ENCODE assay signal across 19 cellular contexts in the genomic region with DNA sequence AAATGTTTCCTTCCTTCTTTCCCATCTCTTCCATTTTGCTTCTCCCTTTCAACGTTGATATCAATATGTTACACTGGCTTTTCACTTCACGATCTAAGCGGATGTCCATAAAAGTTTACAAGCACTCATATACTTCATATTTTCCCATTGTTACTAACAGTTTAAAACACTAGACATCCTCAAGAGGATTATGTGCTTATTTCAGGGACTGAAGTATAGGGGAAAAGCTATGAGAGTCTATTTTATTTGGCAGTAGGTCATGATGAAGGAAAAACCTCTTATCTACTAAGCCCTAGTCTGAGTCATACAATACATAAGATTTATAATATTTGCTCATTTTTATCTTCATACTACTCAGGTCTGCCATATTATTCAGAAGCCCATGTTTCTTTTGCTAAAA. TPM values are rescaled to one million over a fixed set of nuclear protein-coding genes. Genes with fewer than 3 reads are reported as not detected.
A peak's percentile ranks its signal among the peaks of the same experiment; 100 is the strongest.
DNase-seq lines count a peak whose midpoint lies in the region; ATAC-seq and TF ChIP-seq lines count a peak whose summit lies in the region.
"Had no signal": no experiment of that assay in that cellular context is flagged by ENCODE, and none has a peak within 500 bp of the region (broad histone marks: within the 10 kb centered on the region; RNA-seq: fewer than 3 reads in every experiment).

No MANE protein-coding gene starts in this region.

- WGBS in endodermal cell (ENCODE audit: insufficient coverage in 1 of 2, insufficient read length in 1 of 2), 2 experiments, result 92 to 93% methylated on average over 3 of the region's 3 CpGs

- H4K20me1 ChIP-seq in Karpas-422 (ENCODE audit: insufficient read depth, low read depth, low read length), result no peaks in the 10 kb centered on the region

- H3K4me3 Mint-ChIP-seq in endodermal cell, result no peak overlapping the region
- H3K4me3 Mint-ChIP-seq in HFFc6, result no peak overlapping the region
- H3K4me3 Mint-ChIP-seq: CD4-positive, CD25-positive, alpha-beta regulatory T cell; GM23338; IgD-negative memory B cell had no signal

- no peak overlapping the region for H2AFZ ChIP-seq in Karpas-422 (ENCODE audit: low read length)

- TF ChIP-seq CTCF in endodermal cell (conservative IDR thresholded peaks at IDR 0.05), result no peak
- no peak for TF ChIP-seq CTCF in mucosa of descending colon (IDR thresholded peaks at IDR 0.05)
- TF ChIP-seq CTCF in HFFc6 (IDR thresholded peaks at IDR 0.05), result no peak

- H3K4me1 ChIP-seq in endodermal cell (ENCODE audit: control insufficient read depth, insufficient read depth, low read length) (no peaks in the 10 kb centered on the region), mucosa of descending colon (ENCODE audit: low read depth) (no peaks in the 10 kb centered on the region), Karpas-422 (ENCODE audit: low read length) (no peaks in the 10 kb centered on the region)

- no peaks in the 10 kb centered on the region for H3K9me2 ChIP-seq in Karpas-422 (replicated peaks; ENCODE audit: insufficient read depth, low read length)

- no peaks in the 10 kb centered on the region for H3K4me1 Mint-ChIP-seq in endodermal cell
- H3K4me1 Mint-ChIP-seq in HFFc6 (ENCODE audit: low read depth), result peaks cover 25% of the 10 kb centered on the region
- H3K4me1 Mint-ChIP-seq: CD4-positive, CD25-positive, alpha-beta regulatory T cell; GM23338; IgD-negative memory B cell had no signal

- no peaks in the 10 kb centered on the region for H3K79me2 ChIP-seq in Karpas-422 (ENCODE audit: low read length)

- no peaks in the 10 kb centered on the region for H3K27me3 ChIP-seq in endodermal cell (ENCODE audit: control insufficient read depth, insufficient read depth, low read length, poor library complexity, severe bottlenecking)
- H3K27me3 ChIP-seq in Karpas-422 (ENCODE audit: low read length), result no peaks in the 10 kb centered on the region

- H3K36me3 Mint-ChIP-seq in endodermal cell (ENCODE audit: low read depth) (no peaks in the 10 kb centered on the region), HFFc6 (ENCODE audit: low read depth) (peaks cover 9% of the 10 kb centered on the region)
- H3K36me3 Mint-ChIP-seq: CD4-positive, CD25-positive, alpha-beta regulatory T cell; IgD-negative memory B cell had no signal

- H3K27me3 Mint-ChIP-seq in endodermal cell (ENCODE audit: insufficient read depth) (no peaks in the 10 kb centered on the region), HFFc6 (ENCODE audit: insufficient read depth) (peaks cover 4% of the 10 kb centered on the region; the same call in 1 of the 2 replicates)
- H3K27me3 Mint-ChIP-seq: IgD-negative memory B cell had no signal

- no peak overlapping the region for H3K9ac ChIP-seq in endodermal cell (ENCODE audit: extremely low read depth, low read length, poor library complexity, severe bottlenecking)
- no peak overlapping the region for H3K9ac ChIP-seq in Karpas-422 (ENCODE audit: low read length)

- peaks cover 4% of the 10 kb centered on the region for H3K9me3 ChIP-seq in endodermal cell (ENCODE audit: control insufficient read depth, low read length)
- no peaks in the 10 kb centered on the region for H3K9me3 ChIP-seq in mucosa of descending colon
- H3K9me3 ChIP-seq in Karpas-422 (ENCODE audit: low read length), result no peaks in the 10 kb centered on the region

- H3K36me3 ChIP-seq in endodermal cell (ENCODE audit: control insufficient read depth, insufficient read depth, low read length) (no peaks in the 10 kb centered on the region), mucosa of descending colon (ENCODE audit: low read depth) (no peaks in the 10 kb centered on the region), Karpas-422 (ENCODE audit: insufficient read depth, low read length) (no peaks in the 10 kb centered on the region)
- H3K36me3 ChIP-seq: HAP-1 had no signal

- H3K27ac ChIP-seq in endodermal cell (ENCODE audit: low read depth, low read length) (peak overlapping the region; percentile 4), Karpas-422 (ENCODE audit: low read length) (no peak overlapping the region)

- no peak overlapping the region for H3K4me2 ChIP-seq in Karpas-422 (ENCODE audit: low read depth, low read length, poor library complexity, severe bottlenecking)
- H3K4me2 ChIP-seq: GM23338 had no signal

- no peak overlapping the region for H3K27ac Mint-ChIP-seq in endodermal cell
- H3K27ac Mint-ChIP-seq in HFFc6, result no peak overlapping the region
- H3K27ac Mint-ChIP-seq: CD4-positive, CD25-positive, alpha-beta regulatory T cell; GM23338; IgD-negative memory B cell had no signal

- ATAC-seq in mucosa of descending colon, result peak; percentile 95
- ATAC-seq: GM12878, GM23338 had no signal

- H3K9me3 Mint-ChIP-seq in endodermal cell, result peaks cover 29% of the 10 kb centered on the region
- H3K9me3 Mint-ChIP-seq in HFFc6, result peaks cover 13% of the 10 kb centered on the region

- intact Hi-C loops in mucosa of descending colon (cut with DNase I, micrococcal nuclease), result no loop called here
- intact Hi-C loops in posterior cingulate gyrus (cut with DNase I), result no loop called here

- no peak overlapping the region for H3K4me3 ChIP-seq in endodermal cell (ENCODE audit: low read length)
- H3K4me3 ChIP-seq in mucosa of descending colon, result no peak overlapping the region
- H3K4me3 ChIP-seq in Karpas-422 (ENCODE audit: low read length), result no peak overlapping the region
- H3K4me3 ChIP-seq: GM12878, GM23338, HAP-1 had no signal

- DNase-seq in NCI-H226 (peak; percentile 57), endodermal cell (no peak), mucosa of descending colon (no peak), posterior cingulate gyrus (no peak), HFFc6 (no peak), glomerular visceral epithelial cell (ENCODE audit: extremely low spot score) (no peak), Karpas-422 (no peak)
- DNase-seq: CD4-positive, CD25-positive, alpha-beta regulatory T cell; DND-41; NCI-H1417; NCI-H187; NCI-H446 treated with DMSO at 0.1 percent for 48 hours; NCI-H526 treated with DMSO at 0.1 percent for 48 hours; OCI-M1; Right ventricle myocardium superior had no signal

RNA-seq across cellular contexts. Expression of gene EPB41L2, which starts 20.6 kb away (rescaled TPM):
- total RNA-seq in endodermal cell (100 to 1,000 TPM; 160 to 189 TPM), mucosa of descending colon (100 to 1,000 TPM in 1 of 3 donors, 10 to 100 TPM in 2; 80.1 to 148 (median 93.0) TPM)
- 62.9 TPM for polyA plus RNA-seq in endodermal cell (2013, experiment 1 of 2)
- 65.7 TPM for polyA plus RNA-seq in endodermal cell (2013, experiment 2 of 2)
- total RNA-seq in HFFc6 (2021; fragmentation: NEBNext Ultra II Directional; extraction: Animal tissue kit (Norgen Biotek cat#: 25700)), result 10 to 100 TPM; 39.3 to 73.8 (median 60.7) TPM
- total RNA-seq in Karpas-422 (2014; rRNA removed; shearing (Covaris generic); ENCODE audit: low replicate concordance), result 1.7 and 3.7 TPM in 2 replicates

RNA-seq across cellular contexts. Expression of gene AKAP7, which starts 51.6 kb away (rescaled TPM):
- total RNA-seq in endodermal cell, result 1 to 10 TPM; 6.2 to 6.7 TPM
- polyA plus RNA-seq in endodermal cell (2013, experiment 1 of 2), result 8.0 TPM
- 6.7 TPM for polyA plus RNA-seq in endodermal cell (2013, experiment 2 of 2)
- total RNA-seq in mucosa of descending colon, result 10 to 100 TPM; 13.0 to 21.9 (median 15.3) TPM
- total RNA-seq in HFFc6 (2021; fragmentation: NEBNext Ultra II Directional; extraction: Animal tissue kit (Norgen Biotek cat#: 25700)), result 1 to 10 TPM; 1.1 to 3.9 (median 3.0) TPM
- not detected in 2 replicates for total RNA-seq in Karpas-422 (2014; rRNA removed; shearing (Covaris generic); ENCODE audit: low replicate concordance)
